In genomic region chr2:118088051-118089014, GRCh38 we compare ENCODE assay signal across 1 cellular context.
TF ChIP-seq lines count a peak whose summit lies in the region.

Gene INSIG2, plus strand, starts transcription at chr2:118088471. Its CDS starts 8,086 bp downstream, at chr2:118096557.

TF ChIP-seq in HEK293, 187 proteins besides CTCF, POLR2A, EP300 and RAD21 (continued from another document):
- TF ChIP-seq ZNF513 (tag by site-specific recombination; IDR thresholded peaks at IDR 0.05), result 0 out of 2 replicates have a peak, but pooled peaks have one; percentile 40
- TF ChIP-seq ZNF639 (tag by site-specific recombination; IDR thresholded peaks at IDR 0.05), result no peak
- TF ChIP-seq ZNF529 (tag by site-specific recombination; IDR thresholded peaks at IDR 0.05; ENCODE audit: insufficient replicate concordance), result no peak
- TF ChIP-seq SP3 (tag by site-specific recombination; IDR thresholded peaks at IDR 0.05), result peak; percentile 87
- TF ChIP-seq ZNF239 (tag by site-specific recombination; IDR thresholded peaks at IDR 0.05), result no peak
- peak; percentile 95 for TF ChIP-seq ZBTB20 (tag by site-specific recombination; IDR thresholded peaks at IDR 0.05)
- TF ChIP-seq SP2 (tag by site-specific recombination; IDR thresholded peaks at IDR 0.05), result peak; percentile 90
- TF ChIP-seq ZFHX2 (tag by site-specific recombination; conservative IDR thresholded peaks at IDR 0.05), result peak; percentile 96
- TF ChIP-seq TSHZ1 (tag by site-specific recombination; IDR thresholded peaks at IDR 0.05; ENCODE audit: borderline replicate concordance), result no peak
- TF ChIP-seq ZNF664 (tag by site-specific recombination; IDR thresholded peaks at IDR 0.05), result no peak
- no peak for TF ChIP-seq ZNF654 (tag by site-specific recombination; IDR thresholded peaks at IDR 0.05; ENCODE audit: low read depth)
- TF ChIP-seq ZBTB10 (tag by site-specific recombination; IDR thresholded peaks at IDR 0.05), result peak; percentile 94
- peak; percentile 86 for TF ChIP-seq ZBTB26 (tag by site-specific recombination; optimal IDR thresholded peaks at IDR 0.05)
TF ChIP-seq in HEK293: peak in this region for 40.
